Comparison of ENCODE assay signal across 6 cellular contexts in the genomic region with DNA sequence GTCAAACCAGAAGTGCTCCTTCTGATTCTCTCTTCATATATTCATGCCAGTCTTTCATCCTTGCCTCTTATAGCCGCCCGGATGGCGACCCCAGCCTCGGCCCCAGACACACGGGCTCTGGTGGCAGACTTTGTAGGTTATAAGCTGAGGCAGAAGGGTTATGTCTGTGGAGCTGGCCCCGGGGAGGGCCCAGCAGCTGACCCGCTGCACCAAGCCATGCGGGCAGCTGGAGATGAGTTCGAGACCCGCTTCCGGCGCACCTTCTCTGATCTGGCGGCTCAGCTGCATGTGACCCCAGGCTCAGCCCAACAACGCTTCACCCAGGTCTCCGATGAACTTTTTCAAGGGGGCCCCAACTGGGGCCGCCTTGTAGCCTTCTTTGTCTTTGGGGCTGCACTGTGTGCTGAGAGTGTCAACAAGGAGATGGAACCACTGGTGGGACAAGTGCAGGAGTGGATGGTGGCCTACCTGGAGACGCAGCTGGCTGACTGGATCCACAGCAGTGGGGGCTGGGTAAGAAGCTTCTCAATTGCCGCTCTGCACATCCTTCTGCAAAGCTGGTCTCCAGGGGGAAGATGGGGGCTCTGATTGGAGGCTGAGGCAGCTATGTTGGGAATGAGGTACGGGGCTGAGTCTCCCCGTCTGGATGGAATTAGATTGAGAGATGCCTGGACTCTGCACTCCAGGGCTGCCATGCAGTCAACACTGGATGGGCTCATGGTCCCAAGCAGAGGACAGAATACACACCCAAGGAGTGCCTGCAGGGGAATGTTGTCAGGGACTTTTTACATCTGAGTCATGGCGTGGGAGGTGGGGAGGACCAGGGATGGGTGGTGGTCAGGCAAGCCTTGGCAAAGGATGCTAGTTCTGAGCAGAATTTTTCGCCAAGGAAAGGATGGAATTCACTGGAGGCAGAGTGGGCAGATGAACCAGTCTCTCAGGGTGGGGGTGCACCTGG. TPM values are rescaled to one million over a fixed set of nuclear protein-coding genes. Genes with fewer than 3 reads are reported as not detected.
DNase-seq lines count a peak whose midpoint lies in the region; ATAC-seq, FAIRE-seq and TF ChIP-seq lines count a peak whose summit lies in the region.

No MANE protein-coding gene starts in this region.

- intact Hi-C loops in left ventricle myocardium inferior (cut with micrococcal nuclease) (no loop called here), left cardiac atrium (cut with DNase I) (no loop called here)

- peaks cover 30% of the 10 kb centered on the region for H3K36me3 ChIP-seq in left ventricle myocardium inferior

- peaks cover 41% of the 10 kb centered on the region for H3K4me1 ChIP-seq in left ventricle myocardium inferior

- peak overlapping the region; percentile 81 for H3K4me3 ChIP-seq in left ventricle myocardium inferior

- no peak for ATAC-seq in left cardiac atrium

- TF ChIP-seq CTCF in left ventricle myocardium inferior (IDR thresholded peaks at IDR 0.05; ENCODE audit: borderline replicate concordance) = no peak

- no peaks in the 10 kb centered on the region for H3K9me3 ChIP-seq in left ventricle myocardium inferior (replicated peaks)

- H3K27ac ChIP-seq in left ventricle myocardium inferior (replicated peaks) = no peak overlapping the region

- FAIRE-seq in urothelium cell line (lab: Jason Lieb, UNC) = no peak

- no peaks in the 10 kb centered on the region for H3K27me3 ChIP-seq in left ventricle myocardium inferior (ENCODE audit: low read depth)

- DNase-seq in left ventricle myocardium inferior (no peak), left cardiac atrium (no peak), iris pigment epithelial cell (ENCODE audit: low read depth) (peak; percentile 34), urothelium cell line (ENCODE audit: low spot score) (peak; percentile 25), putamen (ENCODE audit: low spot score) (no peak)
- no peak for DNase-seq in activated naive CD4-positive, alpha-beta T cell treated with Interleukin-2 at 50 U/mL for 16 hours

RNA-seq across cellular contexts. Expression of gene BCL2L2, which starts 1.3 kb away (rescaled TPM):
- total RNA-seq in left ventricle myocardium inferior (37.5 TPM), left cardiac atrium (10 to 100 TPM; 46.7 to 47.7 TPM)

RNA-seq across cellular contexts. Expression of gene PPP1R3E, which starts 5.3 kb away (rescaled TPM):
- total RNA-seq in left ventricle myocardium inferior = 9.0 TPM
- 1 to 10 TPM; 8.0 to 8.3 TPM for total RNA-seq in left cardiac atrium

RNA-seq across cellular contexts. Expression of gene PABPN1, which starts 13.3 kb away (rescaled TPM):
- total RNA-seq in left ventricle myocardium inferior = 71.2 TPM
- total RNA-seq in left cardiac atrium = 10 to 100 TPM; 74.4 to 94.1 TPM

RNA-seq across cellular contexts. Expression of gene HOMEZ, which starts 22.0 kb away (rescaled TPM):
- total RNA-seq in left ventricle myocardium inferior (9.1 TPM), left cardiac atrium (1 to 10 TPM; 8.3 to 8.5 TPM)

RNA-seq across cellular contexts. Expression of gene SLC22A17, which starts 44.7 kb away (rescaled TPM):
- total RNA-seq in left ventricle myocardium inferior (9.7 TPM), left cardiac atrium (10 to 100 TPM; 31.4 to 34.6 TPM)

Comparison
In these comparisons a context has a peak if more than half of its experiments do, and no peak if none do; other contexts are left out.
1. DNase-seq: peak in iris pigment epithelial cell (single experiment) and urothelium cell line (single experiment); none in left ventricle myocardium inferior (single experiment), left cardiac atrium (single experiment), activated naive CD4-positive, alpha-beta T cell treated with Interleukin-2 at 50 U/mL for 16 hours (single experiment) and putamen (single experiment).